ENCODE assay signal across 18 cellular contexts in genomic region chr15:71677766-71678165, GRCh38.
DNase-seq lines count a peak whose midpoint lies in the region; ATAC-seq, FAIRE-seq and TF ChIP-seq lines count a peak whose summit lies in the region.
"Had no signal": no experiment of that assay in that cellular context is flagged by ENCODE, and none has a peak within 500 bp of the region (broad histone marks: within the 10 kb centered on the region; RNA-seq: fewer than 3 reads in every experiment).

No MANE protein-coding gene starts in this region.

- RAD21 ChIA-PET in HCT116 (lab: Charles Lee; ENCODE audit: low non-redundant PET in 1 of 2, low total read pairs in 2 of 2, uncharacterized antibody in 2 of 2, unreplicated experiment in 2 of 2) (no interaction called here), GM12878 (lab: Charles Lee; ENCODE audit: unreplicated experiment) (no interaction called here)

- H3K9ac ChIP-seq in HCT116 (ENCODE audit: low read length) (no peak overlapping the region), GM12878 (ENCODE audit: control insufficient read depth, insufficient read depth, low read length) (no peak overlapping the region), rectal smooth muscle tissue (ENCODE audit: low read length) (no peak overlapping the region)

- no peak overlapping the region for H3K27ac Mint-ChIP-seq in CD4-positive, CD25-positive, alpha-beta regulatory T cell
- H3K27ac Mint-ChIP-seq: effector memory CD8-positive, alpha-beta T cell had no signal

- no peaks in the 10 kb centered on the region for H3K27me3 ChIP-seq in CD4-positive, CD25-positive, alpha-beta regulatory T cell (ENCODE audit: control insufficient read depth, insufficient read depth, low read length)
- no peaks in the 10 kb centered on the region for H3K27me3 ChIP-seq in HCT116 (ENCODE audit: insufficient read depth, low read length)
- no peaks in the 10 kb centered on the region for H3K27me3 ChIP-seq in GM12878 (replicated peaks in 1 of 2; ENCODE audit: control insufficient read depth in 2 of 2, insufficient read depth in 2 of 2, low read length in 1 of 2)
- H3K27me3 ChIP-seq in rectal smooth muscle tissue (ENCODE audit: control insufficient read depth, insufficient read depth, low read length), result no peaks in the 10 kb centered on the region
- H3K27me3 ChIP-seq: left lung had no signal

- BruUV-seq in HCT116 (replicated peaks; lab: Mats Ljungman, UMichigan), result no TSS peak
- BruUV-seq in GM12878 (replicated peaks; lab: Mats Ljungman, UMichigan), result no TSS peak

- no peaks in the 10 kb centered on the region for H3K79me2 ChIP-seq in HCT116 (ENCODE audit: insufficient read depth, low read length)
- no peaks in the 10 kb centered on the region for H3K79me2 ChIP-seq in GM12878 (ENCODE audit: control insufficient read depth, insufficient read depth, low read length)

- SMC1A ChIA-PET in GM12878 (lab: Charles Lee; ENCODE audit: uncharacterized antibody, unreplicated experiment), result no interaction called here

- peaks cover 0 to 3% (median 1%) of the 10 kb centered on the region in 7 donors for H3K9me3 Mint-ChIP-seq in CD4-positive, CD25-positive, alpha-beta regulatory T cell
- H3K9me3 Mint-ChIP-seq: effector memory CD8-positive, alpha-beta T cell had no signal

- in situ Hi-C loops in GM12878 (cut with MboI), result no loop called here

- H2AFZ ChIP-seq in HCT116 (ENCODE audit: low read depth, low read length, poor library complexity, severe bottlenecking) (no peak overlapping the region), GM12878 (ENCODE audit: control insufficient read depth, low read depth, low read length) (no peak overlapping the region)

- TF ChIP-seq POLR2A in HCT116 (IDR thresholded peaks at IDR 0.05; ENCODE audit: borderline replicate concordance, extremely low read depth, insufficient read depth, insufficient read length), result no peak
- no peak for TF ChIP-seq POLR2A in GM12878 (IDR thresholded peaks at IDR 0.05; ENCODE audit: low read depth, low read length)

- no peaks in the 10 kb centered on the region for H3K36me3 ChIP-seq in CD4-positive, CD25-positive, alpha-beta regulatory T cell (ENCODE audit: control insufficient read depth, insufficient read depth, low read length)
- no peaks in the 10 kb centered on the region for H3K36me3 ChIP-seq in HCT116 (ENCODE audit: control insufficient read depth in 1 of 2, insufficient read depth in 2 of 2, low read length in 2 of 2)
- H3K36me3 ChIP-seq in GM12878 (ENCODE audit: control insufficient read depth in 2 of 2, insufficient read depth in 2 of 2, low read length in 1 of 2), result no peaks in the 10 kb centered on the region
- no peaks in the 10 kb centered on the region for H3K36me3 ChIP-seq in rectal smooth muscle tissue (ENCODE audit: control insufficient read depth, insufficient read depth, low read length)
- H3K36me3 ChIP-seq: left lung, prostate gland had no signal

- H3K27ac ChIP-seq in CD4-positive, CD25-positive, alpha-beta regulatory T cell (ENCODE audit: insufficient read depth, low read length, poor library complexity, severe bottlenecking), result no peak overlapping the region
- no peak overlapping the region for H3K27ac ChIP-seq in HCT116 (ENCODE audit: low read depth, low read length)
- no peak overlapping the region for H3K27ac ChIP-seq in GM12878 (ENCODE audit: control insufficient read depth, insufficient read depth)
- H3K27ac ChIP-seq in rectal smooth muscle tissue (ENCODE audit: low read depth, low read length), result peak overlapping the region; percentile 9
- H3K27ac ChIP-seq: left lung had no signal

- FAIRE-seq in GM12878 (lab: Jason Lieb, UNC), result no peak

- peak overlapping the region; percentile 71 for H3K4me3 ChIP-seq in CD4-positive, CD25-positive, alpha-beta regulatory T cell (ENCODE audit: low read depth, low read length)
- H3K4me3 ChIP-seq in HCT116 (replicated peaks in 1 of 2; ENCODE audit: low read depth in 1 of 2, low read length in 2 of 2) (no peak overlapping the region), GM12878 (no peak overlapping the region), rectal smooth muscle tissue (ENCODE audit: low read length) (no peak overlapping the region)
- H3K4me3 ChIP-seq: left lung, prostate gland had no signal

- peaks cover 12% of the 10 kb centered on the region for H3K4me1 ChIP-seq in CD4-positive, CD25-positive, alpha-beta regulatory T cell (ENCODE audit: control insufficient read depth, insufficient read depth, low read length, poor library complexity, severe bottlenecking)
- H3K4me1 ChIP-seq in HCT116 (ENCODE audit: control insufficient read depth in 1 of 2, insufficient read depth in 2 of 2, low read length in 2 of 2) (peaks cover 20 to 36% of the 10 kb centered on the region in 2 experiments), GM12878 (ENCODE audit: control insufficient read depth, insufficient read depth, low read length) (peaks cover 12% of the 10 kb centered on the region), rectal smooth muscle tissue (ENCODE audit: control insufficient read depth, insufficient read depth, low read length) (peaks cover 6% of the 10 kb centered on the region)

- no peak for TF ChIP-seq RAD21 in HCT116 (IDR thresholded peaks at IDR 0.05; ENCODE audit: low read depth)
- no peak for TF ChIP-seq RAD21 in GM12878 (IDR thresholded peaks at IDR 0.05; ENCODE audit: insufficient read depth, low read depth, low read length)

- H4K20me1 ChIP-seq in HCT116 (ENCODE audit: insufficient read depth), result no peaks in the 10 kb centered on the region
- H4K20me1 ChIP-seq in GM12878 (ENCODE audit: control insufficient read depth, insufficient read depth), result no peaks in the 10 kb centered on the region

- 0 out of 2 replicates have a peak overlapping the region, but pooled peaks have one; percentile 54 for H3K4me2 ChIP-seq in HCT116 (ENCODE audit: low read length)
- H3K4me2 ChIP-seq in GM12878 (ENCODE audit: control insufficient read depth, insufficient read depth), result peak overlapping the region; percentile 71; the same call in 1 of the 2 replicates

- H3K27me3 Mint-ChIP-seq in CD4-positive, CD25-positive, alpha-beta regulatory T cell, result no peaks in the 10 kb centered on the region

- no peak for ATAC-seq in CD4-positive, CD25-positive, alpha-beta regulatory T cell (ENCODE audit: low read depth in 2 of 2)
- ATAC-seq in HCT116, result no peak
- ATAC-seq in GM12878, result no peak
- ATAC-seq in HG03354 (IDR thresholded peaks at IDR 0.05; ENCODE audit: poor library complexity, severe bottlenecking, unreplicated experiment), result no peak
- ATAC-seq in HG03039 (IDR thresholded peaks at IDR 0.05; ENCODE audit: unreplicated experiment), result no peak
- ATAC-seq in GM21723 (IDR thresholded peaks at IDR 0.05; ENCODE audit: unreplicated experiment), result no peak
- ATAC-seq: effector memory CD8-positive, alpha-beta T cell; left lung; naive thymus-derived CD4-positive, alpha-beta T cell had no signal

- POLR2A ChIA-PET in HCT116 (lab: Charles Lee), result no interaction called here
- POLR2A ChIA-PET in GM12878 (lab: Charles Lee), result no interaction called here

- no peak for TF ChIP-seq CTCF in HCT116 (IDR thresholded peaks at IDR 0.05 in 2 of 3, conservative IDR thresholded peaks at IDR 0.05 in 1 of 3; ENCODE audit: borderline replicate concordance in 1 of 3, insufficient read depth in 1 of 3, low read depth in 2 of 3, low read length in 2 of 3)
- TF ChIP-seq CTCF in GM12878 (IDR thresholded peaks at IDR 0.05 in 2 of 3, conservative IDR thresholded peaks at IDR 0.05 in 1 of 3; ENCODE audit: control insufficient read depth in 2 of 3, extremely low read depth in 1 of 3, insufficient read depth in 1 of 3, low read depth in 3 of 3, low read length in 3 of 3), result no peak

- no peaks in the 10 kb centered on the region for H3K9me2 ChIP-seq in HCT116 (ENCODE audit: insufficient read depth)

- H3K4me1 Mint-ChIP-seq in CD4-positive, CD25-positive, alpha-beta regulatory T cell, result peaks cover 4 to 38% (median 19%) of the 10 kb centered on the region in 4 donors

- WGBS in GM12878 (ENCODE audit: insufficient coverage, insufficient replicate concordance, low lambda C conversion rate, missing lambda C conversion rate), result 46% methylated on average over 5 of the region's 5 CpGs

- no peaks in the 10 kb centered on the region for H3K9me3 ChIP-seq in CD4-positive, CD25-positive, alpha-beta regulatory T cell (ENCODE audit: control insufficient read depth in 2 of 2, low read length in 2 of 2)
- H3K9me3 ChIP-seq in HCT116 (ENCODE audit: control insufficient read depth in 1 of 2, insufficient read depth in 1 of 2, low read depth in 1 of 2, low read length in 2 of 2) (no peaks in the 10 kb centered on the region), GM12878 (replicated peaks; ENCODE audit: control insufficient read depth, insufficient read depth, low read length) (no peaks in the 10 kb centered on the region; the same call in 2 of the 3 replicates)
- H3K9me3 ChIP-seq: left lung, prostate gland had no signal

- intact Hi-C loops in HCT116 (cut with micrococcal nuclease), result no loop called here
- intact Hi-C loops in GM12878 (cut with micrococcal nuclease; ENCODE audit: unreplicated experiment), result no loop called here

- CTCF ChIA-PET in HCT116 (lab: Charles Lee), result interaction anchor here (1.1 kb wide), 1 partner anchor 66 kb away, joined by 3 read pairs; no protein-coding TSS in a partner anchor
- CTCF ChIA-PET in GM12878 (lab: Yijun Ruan, JAX), result no interaction called here

- no peak for TF ChIP-seq EP300 in GM12878 (IDR thresholded peaks at IDR 0.05; ENCODE audit: borderline replicate concordance in 1 of 2, control insufficient read depth in 1 of 2, low read depth in 2 of 2, low read length in 2 of 2)

- no peak for DNase-seq in CD4-positive, CD25-positive, alpha-beta regulatory T cell
- DNase-seq in HCT116 (ENCODE audit: low read depth, low spot score) (no peak), GM12878 (ENCODE audit: low read depth, low spot score) (no peak)
- DNase-seq: central memory CD4-positive, alpha-beta T cell; effector memory CD8-positive, alpha-beta T cell; GF-D8; GOT3; left lung; naive thymus-derived CD4-positive, alpha-beta T cell; NCI-H1436; NCI-H446 treated with DMSO at 0.1 percent for 48 hours; stimulated activated CD4-positive, alpha-beta T cell treated with anti-CD3 and anti-CD28 coated beads, Interleukin-1b, Interleukin-23, amount 100 ng/mL, for 48 hours; substantia nigra had no signal

- peak overlapping the region in 3 of 4 donors; percentile 4 to 73 (median 21) for H3K4me3 Mint-ChIP-seq in CD4-positive, CD25-positive, alpha-beta regulatory T cell
- H3K4me3 Mint-ChIP-seq: effector memory CD8-positive, alpha-beta T cell had no signal

- H3K36me3 Mint-ChIP-seq in CD4-positive, CD25-positive, alpha-beta regulatory T cell, result no peaks in the 10 kb centered on the region

TF ChIP-seq in HCT116, 20 proteins besides CTCF, POLR2A, EP300 and RAD21 (continues in another document):
- no peak for TF ChIP-seq EZH2 (IDR thresholded peaks at IDR 0.05)
- TF ChIP-seq ELF1 (IDR thresholded peaks at IDR 0.05; ENCODE audit: borderline replicate concordance, low read depth), result no peak
- no peak for TF ChIP-seq FOSL1 (IDR thresholded peaks at IDR 0.05; ENCODE audit: low read depth)
- no peak for TF ChIP-seq CBX3 (IDR thresholded peaks at IDR 0.05; ENCODE audit: low read depth)

TF ChIP-seq in GM12878, 131 proteins besides CTCF, POLR2A, EP300 and RAD21 (continues in another document):
- TF ChIP-seq FOS (IDR thresholded peaks at IDR 0.05; ENCODE audit: borderline replicate concordance, extremely low read depth, insufficient read length), result no peak
